Comparison of ENCODE assay signal across 1 cellular context in the genomic region with DNA sequence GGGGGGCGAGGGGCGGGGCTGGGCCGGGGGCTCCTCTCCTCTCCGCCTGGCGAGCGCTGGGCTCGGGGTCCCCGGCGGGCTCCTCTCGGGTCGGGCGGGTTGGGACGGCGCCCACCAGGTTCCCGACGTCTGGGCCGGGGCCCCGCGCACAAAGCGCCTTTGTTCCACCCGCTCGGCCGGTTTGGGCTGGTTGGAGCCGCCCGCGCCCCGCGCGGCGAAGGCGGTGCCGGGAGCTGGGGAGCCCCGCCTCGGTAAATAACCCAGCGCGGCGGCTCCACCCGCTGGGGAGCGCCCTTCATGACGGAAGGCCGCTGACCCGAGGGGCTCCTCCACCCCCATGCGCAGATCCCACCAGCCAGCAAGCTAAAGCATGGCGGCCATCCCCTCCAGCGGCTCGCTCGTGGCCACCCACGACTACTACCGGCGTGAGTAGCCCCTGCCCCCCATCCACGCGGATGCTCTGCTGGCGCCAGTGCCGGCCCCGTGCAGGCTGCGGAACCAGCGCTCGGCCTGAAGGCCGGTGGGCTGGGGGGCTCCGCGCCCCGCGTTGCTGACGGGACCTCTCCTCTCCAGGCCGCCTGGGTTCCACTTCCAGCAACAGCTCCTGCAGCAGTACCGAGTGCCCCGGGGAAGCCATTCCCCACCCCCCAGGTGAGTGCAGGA.
TF ChIP-seq lines count a peak whose summit lies in the region.

No MANE protein-coding gene starts in this region.

TF ChIP-seq in K562, 482 proteins besides CTCF, POLR2A, EP300 and RAD21 (continued from another document and continues in another):
- TF ChIP-seq TEAD4 (IDR thresholded peaks at IDR 0.05; ENCODE audit: low read length) (no peak), TEAD4 (CRISPR knock-in tag; IDR thresholded peaks at IDR 0.05; ENCODE audit: borderline replicate concordance) (no peak), TAL1 (IDR thresholded peaks at IDR 0.05) (no peak), KLF6 (CRISPR knock-in tag; IDR thresholded peaks at IDR 0.05; ENCODE audit: borderline replicate concordance) (peak; percentile 81; the same call in 1 of the 2 replicates), SIN3A (IDR thresholded peaks at IDR 0.05; ENCODE audit: borderline replicate concordance in 2 of 2, control insufficient read depth in 1 of 2, low read depth in 2 of 2, low read length in 2 of 2) (peak in 1 of 2 experiments; percentile 82; a peak in 1 of 4 replicates), CREM (IDR thresholded peaks at IDR 0.05; ENCODE audit: low read depth) (peak; percentile 15; the same call in 1 of the 2 replicates), YBX1 (IDR thresholded peaks at IDR 0.05) (no peak), POLR2H (tag; IDR thresholded peaks at IDR 0.05; ENCODE audit: low read depth) (peak; percentile 72), ZNF165 (CRISPR knock-in tag; IDR thresholded peaks at IDR 0.05; ENCODE audit: borderline replicate concordance) (no peak), CBX1 (IDR thresholded peaks at IDR 0.05; ENCODE audit: low read depth) (0 out of 2 replicates have a peak, but pooled peaks have one; percentile 21), HNRNPLL (IDR thresholded peaks at IDR 0.05; ENCODE audit: low read depth, low read length, poor library complexity, severe bottlenecking) (peak; percentile 24), SP2 (IDR thresholded peaks at IDR 0.05; ENCODE audit: extremely low read depth, low read depth, low read length, poor library complexity, severe bottlenecking) (no peak), TRIM24 (IDR thresholded peaks at IDR 0.05) (peak in 1 of 2 experiments; percentile 63; a peak in 2 of 4 replicates), ZNF124 (CRISPR knock-in tag; IDR thresholded peaks at IDR 0.05) (no peak), RBBP5 (IDR thresholded peaks at IDR 0.05; ENCODE audit: borderline replicate concordance, insufficient read depth, low read length, poor library complexity, severe bottlenecking) (peak; percentile 70), NONO (IDR thresholded peaks at IDR 0.05; ENCODE audit: low read depth in 2 of 2, low read length in 1 of 2) (peak in 1 of 2 experiments; percentile 87; a peak in 2 of 4 replicates), CC2D1A (IDR thresholded peaks at IDR 0.05) (no peak), ZNF785 (CRISPR knock-in tag; IDR thresholded peaks at IDR 0.05) (no peak), ZNF778 (CRISPR knock-in tag; IDR thresholded peaks at IDR 0.05) (no peak), KLF16 (IDR thresholded peaks at IDR 0.05) (peak; percentile 99), KDM5B (IDR thresholded peaks at IDR 0.05; ENCODE audit: insufficient replicate concordance, low read depth, low read length) (peak; percentile 20), CHD1 (IDR thresholded peaks at IDR 0.05; ENCODE audit: low read length) (peak; percentile 80), RBM22 (IDR thresholded peaks at IDR 0.05; ENCODE audit: low read depth, low read length, poor library complexity, severe bottlenecking) (peak; percentile 44), TEAD1 (CRISPR knock-in tag; IDR thresholded peaks at IDR 0.05) (peak in 1 of 2 experiments; percentile 61; a peak in 1 of 4 replicates), TCFL5 (CRISPR knock-in tag; conservative IDR thresholded peaks at IDR 0.05) (no peak), RBFOX2 (IDR thresholded peaks at IDR 0.05; ENCODE audit: low read depth, low read length) (peak; percentile 89), GATA2 (CRISPR knock-in tag; IDR thresholded peaks at IDR 0.05) (no peak), FOXP1 (CRISPR knock-in tag; IDR thresholded peaks at IDR 0.05) (peak; percentile 72; the same call in 1 of the 2 replicates), CXXC5 (CRISPR knock-in tag; IDR thresholded peaks at IDR 0.05) (peak; percentile 54)
- TF ChIP-seq, protein P1, sequence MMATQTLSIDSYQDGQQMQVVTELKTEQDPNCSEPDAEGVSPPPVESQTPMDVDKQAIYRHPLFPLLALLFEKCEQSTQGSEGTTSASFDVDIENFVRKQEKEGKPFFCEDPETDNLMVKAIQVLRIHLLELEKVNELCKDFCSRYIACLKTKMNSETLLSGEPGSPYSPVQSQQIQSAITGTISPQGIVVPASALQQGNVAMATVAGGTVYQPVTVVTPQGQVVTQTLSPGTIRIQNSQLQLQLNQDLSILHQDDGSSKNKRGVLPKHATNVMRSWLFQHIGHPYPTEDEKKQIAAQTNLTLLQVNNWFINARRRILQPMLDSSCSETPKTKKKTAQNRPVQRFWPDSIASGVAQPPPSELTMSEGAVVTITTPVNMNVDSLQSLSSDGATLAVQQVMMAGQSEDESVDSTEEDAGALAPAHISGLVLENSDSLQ (IDR thresholded peaks at IDR 0.05): no peak
- TF ChIP-seq, protein P2, sequence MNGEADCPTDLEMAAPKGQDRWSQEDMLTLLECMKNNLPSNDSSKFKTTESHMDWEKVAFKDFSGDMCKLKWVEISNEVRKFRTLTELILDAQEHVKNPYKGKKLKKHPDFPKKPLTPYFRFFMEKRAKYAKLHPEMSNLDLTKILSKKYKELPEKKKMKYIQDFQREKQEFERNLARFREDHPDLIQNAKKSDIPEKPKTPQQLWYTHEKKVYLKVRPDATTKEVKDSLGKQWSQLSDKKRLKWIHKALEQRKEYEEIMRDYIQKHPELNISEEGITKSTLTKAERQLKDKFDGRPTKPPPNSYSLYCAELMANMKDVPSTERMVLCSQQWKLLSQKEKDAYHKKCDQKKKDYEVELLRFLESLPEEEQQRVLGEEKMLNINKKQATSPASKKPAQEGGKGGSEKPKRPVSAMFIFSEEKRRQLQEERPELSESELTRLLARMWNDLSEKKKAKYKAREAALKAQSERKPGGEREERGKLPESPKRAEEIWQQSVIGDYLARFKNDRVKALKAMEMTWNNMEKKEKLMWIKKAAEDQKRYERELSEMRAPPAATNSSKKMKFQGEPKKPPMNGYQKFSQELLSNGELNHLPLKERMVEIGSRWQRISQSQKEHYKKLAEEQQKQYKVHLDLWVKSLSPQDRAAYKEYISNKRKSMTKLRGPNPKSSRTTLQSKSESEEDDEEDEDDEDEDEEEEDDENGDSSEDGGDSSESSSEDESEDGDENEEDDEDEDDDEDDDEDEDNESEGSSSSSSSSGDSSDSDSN (IDR thresholded peaks at IDR 0.05; ENCODE audit: borderline replicate concordance in 1 of 2, low read depth in 2 of 2, low read length in 2 of 2): peak; percentile 67 to 69; a peak in 2 of 4 replicates
- TF ChIP-seq, protein P3, sequence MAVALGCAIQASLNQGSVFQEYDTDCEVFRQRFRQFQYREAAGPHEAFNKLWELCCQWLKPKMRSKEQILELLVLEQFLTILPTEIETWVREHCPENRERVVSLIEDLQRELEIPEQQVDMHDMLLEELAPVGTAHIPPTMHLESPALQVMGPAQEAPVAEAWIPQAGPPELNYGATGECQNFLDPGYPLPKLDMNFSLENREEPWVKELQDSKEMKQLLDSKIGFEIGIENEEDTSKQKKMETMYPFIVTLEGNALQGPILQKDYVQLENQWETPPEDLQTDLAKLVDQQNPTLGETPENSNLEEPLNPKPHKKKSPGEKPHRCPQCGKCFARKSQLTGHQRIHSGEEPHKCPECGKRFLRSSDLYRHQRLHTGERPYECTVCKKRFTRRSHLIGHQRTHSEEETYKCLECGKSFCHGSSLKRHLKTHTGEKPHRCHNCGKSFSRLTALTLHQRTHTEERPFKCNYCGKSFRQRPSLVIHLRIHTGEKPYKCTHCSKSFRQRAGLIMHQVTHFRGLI (CRISPR knock-in tag; IDR thresholded peaks at IDR 0.05): no peak
- TF ChIP-seq, protein P4, sequence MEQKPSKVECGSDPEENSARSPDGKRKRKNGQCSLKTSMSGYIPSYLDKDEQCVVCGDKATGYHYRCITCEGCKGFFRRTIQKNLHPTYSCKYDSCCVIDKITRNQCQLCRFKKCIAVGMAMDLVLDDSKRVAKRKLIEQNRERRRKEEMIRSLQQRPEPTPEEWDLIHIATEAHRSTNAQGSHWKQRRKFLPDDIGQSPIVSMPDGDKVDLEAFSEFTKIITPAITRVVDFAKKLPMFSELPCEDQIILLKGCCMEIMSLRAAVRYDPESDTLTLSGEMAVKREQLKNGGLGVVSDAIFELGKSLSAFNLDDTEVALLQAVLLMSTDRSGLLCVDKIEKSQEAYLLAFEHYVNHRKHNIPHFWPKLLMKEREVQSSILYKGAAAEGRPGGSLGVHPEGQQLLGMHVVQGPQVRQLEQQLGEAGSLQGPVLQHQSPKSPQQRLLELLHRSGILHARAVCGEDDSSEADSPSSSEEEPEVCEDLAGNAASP (IDR thresholded peaks at IDR 0.05): no peak
- TF ChIP-seq, protein P5, sequence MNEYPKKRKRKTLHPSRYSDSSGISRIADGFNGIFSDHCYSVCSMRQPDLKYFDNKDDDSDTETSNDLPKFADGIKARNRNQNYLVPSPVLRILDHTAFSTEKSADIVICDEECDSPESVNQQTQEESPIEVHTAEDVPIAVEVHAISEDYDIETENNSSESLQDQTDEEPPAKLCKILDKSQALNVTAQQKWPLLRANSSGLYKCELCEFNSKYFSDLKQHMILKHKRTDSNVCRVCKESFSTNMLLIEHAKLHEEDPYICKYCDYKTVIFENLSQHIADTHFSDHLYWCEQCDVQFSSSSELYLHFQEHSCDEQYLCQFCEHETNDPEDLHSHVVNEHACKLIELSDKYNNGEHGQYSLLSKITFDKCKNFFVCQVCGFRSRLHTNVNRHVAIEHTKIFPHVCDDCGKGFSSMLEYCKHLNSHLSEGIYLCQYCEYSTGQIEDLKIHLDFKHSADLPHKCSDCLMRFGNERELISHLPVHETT (CRISPR knock-in tag; conservative IDR thresholded peaks at IDR 0.05 in 1 of 2, IDR thresholded peaks at IDR 0.05 in 1 of 2): 0 out of 4 replicates have a peak, but pooled peaks of 1 of the 2 experiments have one; percentile 32
- TF ChIP-seq, protein P6, sequence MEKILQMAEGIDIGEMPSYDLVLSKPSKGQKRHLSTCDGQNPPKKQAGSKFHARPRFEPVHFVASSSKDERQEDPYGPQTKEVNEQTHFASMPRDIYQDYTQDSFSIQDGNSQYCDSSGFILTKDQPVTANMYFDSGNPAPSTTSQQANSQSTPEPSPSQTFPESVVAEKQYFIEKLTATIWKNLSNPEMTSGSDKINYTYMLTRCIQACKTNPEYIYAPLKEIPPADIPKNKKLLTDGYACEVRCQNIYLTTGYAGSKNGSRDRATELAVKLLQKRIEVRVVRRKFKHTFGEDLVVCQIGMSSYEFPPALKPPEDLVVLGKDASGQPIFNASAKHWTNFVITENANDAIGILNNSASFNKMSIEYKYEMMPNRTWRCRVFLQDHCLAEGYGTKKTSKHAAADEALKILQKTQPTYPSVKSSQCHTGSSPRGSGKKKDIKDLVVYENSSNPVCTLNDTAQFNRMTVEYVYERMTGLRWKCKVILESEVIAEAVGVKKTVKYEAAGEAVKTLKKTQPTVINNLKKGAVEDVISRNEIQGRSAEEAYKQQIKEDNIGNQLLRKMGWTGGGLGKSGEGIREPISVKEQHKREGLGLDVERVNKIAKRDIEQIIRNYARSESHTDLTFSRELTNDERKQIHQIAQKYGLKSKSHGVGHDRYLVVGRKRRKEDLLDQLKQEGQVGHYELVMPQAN (IDR thresholded peaks at IDR 0.05; ENCODE audit: borderline replicate concordance): 0 out of 2 replicates have a peak, but pooled peaks have one; percentile 42
- TF ChIP-seq, protein P7, sequence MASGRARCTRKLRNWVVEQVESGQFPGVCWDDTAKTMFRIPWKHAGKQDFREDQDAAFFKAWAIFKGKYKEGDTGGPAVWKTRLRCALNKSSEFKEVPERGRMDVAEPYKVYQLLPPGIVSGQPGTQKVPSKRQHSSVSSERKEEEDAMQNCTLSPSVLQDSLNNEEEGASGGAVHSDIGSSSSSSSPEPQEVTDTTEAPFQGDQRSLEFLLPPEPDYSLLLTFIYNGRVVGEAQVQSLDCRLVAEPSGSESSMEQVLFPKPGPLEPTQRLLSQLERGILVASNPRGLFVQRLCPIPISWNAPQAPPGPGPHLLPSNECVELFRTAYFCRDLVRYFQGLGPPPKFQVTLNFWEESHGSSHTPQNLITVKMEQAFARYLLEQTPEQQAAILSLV (tag; IDR thresholded peaks at IDR 0.05): no peak
- TF ChIP-seq, protein P8, sequence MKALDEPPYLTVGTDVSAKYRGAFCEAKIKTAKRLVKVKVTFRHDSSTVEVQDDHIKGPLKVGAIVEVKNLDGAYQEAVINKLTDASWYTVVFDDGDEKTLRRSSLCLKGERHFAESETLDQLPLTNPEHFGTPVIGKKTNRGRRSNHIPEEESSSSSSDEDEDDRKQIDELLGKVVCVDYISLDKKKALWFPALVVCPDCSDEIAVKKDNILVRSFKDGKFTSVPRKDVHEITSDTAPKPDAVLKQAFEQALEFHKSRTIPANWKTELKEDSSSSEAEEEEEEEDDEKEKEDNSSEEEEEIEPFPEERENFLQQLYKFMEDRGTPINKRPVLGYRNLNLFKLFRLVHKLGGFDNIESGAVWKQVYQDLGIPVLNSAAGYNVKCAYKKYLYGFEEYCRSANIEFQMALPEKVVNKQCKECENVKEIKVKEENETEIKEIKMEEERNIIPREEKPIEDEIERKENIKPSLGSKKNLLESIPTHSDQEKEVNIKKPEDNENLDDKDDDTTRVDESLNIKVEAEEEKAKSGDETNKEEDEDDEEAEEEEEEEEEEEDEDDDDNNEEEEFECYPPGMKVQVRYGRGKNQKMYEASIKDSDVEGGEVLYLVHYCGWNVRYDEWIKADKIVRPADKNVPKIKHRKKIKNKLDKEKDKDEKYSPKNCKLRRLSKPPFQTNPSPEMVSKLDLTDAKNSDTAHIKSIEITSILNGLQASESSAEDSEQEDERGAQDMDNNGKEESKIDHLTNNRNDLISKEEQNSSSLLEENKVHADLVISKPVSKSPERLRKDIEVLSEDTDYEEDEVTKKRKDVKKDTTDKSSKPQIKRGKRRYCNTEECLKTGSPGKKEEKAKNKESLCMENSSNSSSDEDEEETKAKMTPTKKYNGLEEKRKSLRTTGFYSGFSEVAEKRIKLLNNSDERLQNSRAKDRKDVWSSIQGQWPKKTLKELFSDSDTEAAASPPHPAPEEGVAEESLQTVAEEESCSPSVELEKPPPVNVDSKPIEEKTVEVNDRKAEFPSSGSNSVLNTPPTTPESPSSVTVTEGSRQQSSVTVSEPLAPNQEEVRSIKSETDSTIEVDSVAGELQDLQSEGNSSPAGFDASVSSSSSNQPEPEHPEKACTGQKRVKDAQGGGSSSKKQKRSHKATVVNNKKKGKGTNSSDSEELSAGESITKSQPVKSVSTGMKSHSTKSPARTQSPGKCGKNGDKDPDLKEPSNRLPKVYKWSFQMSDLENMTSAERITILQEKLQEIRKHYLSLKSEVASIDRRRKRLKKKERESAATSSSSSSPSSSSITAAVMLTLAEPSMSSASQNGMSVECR (CRISPR knock-in tag; IDR thresholded peaks at IDR 0.05): peak; percentile 64; the same call in 1 of the 2 replicates
- TF ChIP-seq, protein P9, sequence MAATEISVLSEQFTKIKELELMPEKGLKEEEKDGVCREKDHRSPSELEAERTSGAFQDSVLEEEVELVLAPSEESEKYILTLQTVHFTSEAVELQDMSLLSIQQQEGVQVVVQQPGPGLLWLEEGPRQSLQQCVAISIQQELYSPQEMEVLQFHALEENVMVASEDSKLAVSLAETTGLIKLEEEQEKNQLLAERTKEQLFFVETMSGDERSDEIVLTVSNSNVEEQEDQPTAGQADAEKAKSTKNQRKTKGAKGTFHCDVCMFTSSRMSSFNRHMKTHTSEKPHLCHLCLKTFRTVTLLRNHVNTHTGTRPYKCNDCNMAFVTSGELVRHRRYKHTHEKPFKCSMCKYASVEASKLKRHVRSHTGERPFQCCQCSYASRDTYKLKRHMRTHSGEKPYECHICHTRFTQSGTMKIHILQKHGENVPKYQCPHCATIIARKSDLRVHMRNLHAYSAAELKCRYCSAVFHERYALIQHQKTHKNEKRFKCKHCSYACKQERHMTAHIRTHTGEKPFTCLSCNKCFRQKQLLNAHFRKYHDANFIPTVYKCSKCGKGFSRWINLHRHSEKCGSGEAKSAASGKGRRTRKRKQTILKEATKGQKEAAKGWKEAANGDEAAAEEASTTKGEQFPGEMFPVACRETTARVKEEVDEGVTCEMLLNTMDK (IDR thresholded peaks at IDR 0.05; ENCODE audit: borderline replicate concordance, insufficient read depth, low read depth, low read length, poor library complexity, severe bottlenecking): peak; percentile 74
